In the genomic region with DNA sequence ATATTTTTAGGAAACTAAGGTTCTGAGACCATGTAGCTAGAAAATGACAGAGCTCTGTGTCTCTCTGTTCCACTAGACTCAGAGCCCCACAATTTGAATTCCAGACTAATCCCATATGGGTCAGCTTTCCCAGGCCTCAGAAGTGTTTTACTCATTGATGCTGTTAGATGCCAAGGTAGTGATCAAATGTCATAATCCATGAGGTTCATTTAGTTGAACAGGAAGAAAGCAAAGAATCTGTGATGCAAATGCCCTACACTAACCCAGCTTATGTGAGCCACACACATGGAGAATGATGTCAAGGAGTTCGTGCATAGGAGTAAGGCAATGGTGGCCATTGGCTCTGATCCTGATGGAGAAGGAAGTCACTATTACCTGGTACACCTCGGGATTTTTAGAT, we compare ENCODE assay signal across 5 cellular contexts.
"Had no signal": no experiment of that assay in that cellular context is flagged by ENCODE, and none has a peak within 500 bp of the region (broad histone marks: within the 10 kb centered on the region; RNA-seq: fewer than 3 reads in every experiment).

No MANE protein-coding gene starts in this region.

- H2AFZ ChIP-seq: GM23338 had no signal

- H3K27ac ChIP-seq: HL-60 had no signal

- ATAC-seq: GM23338, HepG2 had no signal

- H3K4me2 ChIP-seq: GM23338 had no signal

- DNase-seq: H9, HCEC 1CT had no signal

- H3K4me3 ChIP-seq: GM23338 had no signal
